In genomic region chr21:35164971-35165483, GRCh38 we compare ENCODE assay signal across 28 cellular contexts.
"Had no signal": no experiment of that assay in that cellular context is flagged by ENCODE, and none has a peak within 500 bp of the region (broad histone marks: within the 10 kb centered on the region; RNA-seq: fewer than 3 reads in every experiment).

No MANE protein-coding gene starts in this region.

- DNase-seq: stimulated activated CD4-positive, alpha-beta T cell treated with anti-CD3 and anti-CD28 coated beads, Interleukin-2, amount 100 ng/mL, for 48 hours; stimulated activated CD4-positive, alpha-beta T cell treated with anti-CD3 and anti-CD28 coated beads, Interleukin-4, amount 100 ng/mL, for 1 hour; stimulated activated CD4-positive, alpha-beta T cell treated with anti-CD3 and anti-CD28 coated beads, Interleukin-4, amount 100 ng/mL, for 24 hours; stimulated activated CD4-positive, alpha-beta T cell treated with anti-CD3 and anti-CD28 coated beads, Interleukin-4, amount 100 ng/mL, for 4 hours; stimulated activated CD8-positive, alpha-beta memory T cell treated with anti-CD3 and anti-CD28 coated beads, Interleukin-4, amount 100 ng/mL, for 48 hours; stimulated activated naive B cell treated with anti-CD40 and anti-IgM and Interleukin-4, amounts not matched to agents 10 μg/mL and 1 μg/mL and 100 μg/mL, for 72 hours; stimulated activated naive CD4-positive, alpha-beta T cell; stimulated activated naive CD4-positive, alpha-beta T cell treated with Interleukin-2 at 50 U/mL for 16 hours; stimulated activated naive CD8-positive, alpha-beta T cell treated with anti-CD3 and anti-CD28 coated beads, Interleukin-15, amount 100 ng/mL, for 72 hours; stimulated activated naive CD8-positive, alpha-beta T cell treated with anti-CD3 and anti-CD28 coated beads, Interleukin-15, Interleukin-2, amounts not matched to agents 100 U/mL and 50 U/mL, for 24 hours; stomach; substantia nigra; testis; thyroid gland; tibial artery; transverse colon; upper lobe of left lung; upper lobe of right lung; uterus had no signal

- H3K27me3 Mint-ChIP-seq: stimulated activated naive B cell treated with anti-CD40 and anti-IgM and Interleukin-4, amounts not matched to agents 10 μg/mL and 1 μg/mL and 100 μg/mL, for 72 hours; stimulated activated naive CD8-positive, alpha-beta T cell treated with anti-CD3 and anti-CD28 coated beads, Interleukin-15, amount 100 ng/mL, for 72 hours; stimulated activated naive CD8-positive, alpha-beta T cell treated with anti-CD3 and anti-CD28 coated beads, Interleukin-15, Interleukin-2, amounts not matched to agents 100 ng/mL and 50 ng/mL, for 24 hours had no signal

- ATAC-seq: stimulated activated effector memory CD8-positive, alpha-beta T cell treated with anti-CD3 and anti-CD28 coated beads, Interleukin-12 subunit alpha, Interleukin-12 subunit beta, amount 100 ng/mL, for 72 hours; stimulated activated memory B cell treated with anti-CD40 and anti-IgM and Interleukin-4, amounts not matched to agents 10 μg/mL and 1 μg/mL and 100 μg/mL, for 72 hours; stimulated activated naive B cell treated with anti-CD40 and anti-IgM and Interleukin-4, amounts not matched to agents 10 μg/mL and 1 μg/mL and 100 μg/mL, for 72 hours; stimulated activated naive CD8-positive, alpha-beta T cell treated with anti-CD3 and anti-CD28 coated beads, Interleukin-15, amount 100 ng/mL, for 72 hours; stimulated activated naive CD8-positive, alpha-beta T cell treated with anti-CD3 and anti-CD28 coated beads, Interleukin-15, Interleukin-2, amounts not matched to agents 100 U/mL and 50 U/mL, for 24 hours; upper lobe of right lung had no signal

- FAIRE-seq: urothelium cell line had no signal

- H3K27me3 ChIP-seq: stomach, suprapubic skin, testis, thyroid gland, tibial artery, tibial nerve, transverse colon, upper lobe of left lung, upper lobe of right lung, uterus, vagina had no signal

- H3K4me1 Mint-ChIP-seq: stimulated activated effector memory CD8-positive, alpha-beta T cell treated with anti-CD3 and anti-CD28 coated beads, Interleukin-12 subunit alpha, Interleukin-12 subunit beta, amount 100 ng/mL, for 72 hours had no signal

- H3K27ac Mint-ChIP-seq: stimulated activated effector memory CD8-positive, alpha-beta T cell treated with anti-CD3 and anti-CD28 coated beads, Interleukin-12 subunit alpha, Interleukin-12 subunit beta, amount 100 ng/mL, for 72 hours; stimulated activated memory B cell treated with anti-CD40 and anti-IgM and Interleukin-4, amounts not matched to agents 10 μg/mL and 1 μg/mL and 100 μg/mL, for 72 hours; stimulated activated naive B cell treated with anti-CD40 and anti-IgM and Interleukin-4, amounts not matched to agents 10 μg/mL and 1 μg/mL and 100 μg/mL, for 72 hours; stimulated activated naive CD8-positive, alpha-beta T cell treated with anti-CD3 and anti-CD28 coated beads, Interleukin-15, amount 100 ng/mL, for 72 hours; stimulated activated naive CD8-positive, alpha-beta T cell treated with anti-CD3 and anti-CD28 coated beads, Interleukin-15, Interleukin-2, amounts not matched to agents 100 ng/mL and 50 ng/mL, for 24 hours; type B pancreatic cell had no signal

- H3K36me3 ChIP-seq: stomach, suprapubic skin, thoracic aorta, thyroid gland, tibial artery, tibial nerve, transverse colon, upper lobe of left lung, upper lobe of right lung, uterus, vagina had no signal

- H3K36me3 Mint-ChIP-seq: stimulated activated effector memory CD8-positive, alpha-beta T cell treated with anti-CD3 and anti-CD28 coated beads, Interleukin-12 subunit alpha, Interleukin-12 subunit beta, amount 100 ng/mL, for 72 hours; stimulated activated memory B cell treated with anti-CD40 and anti-IgM and Interleukin-4, amounts not matched to agents 10 μg/mL and 1 μg/mL and 100 μg/mL, for 72 hours; type B pancreatic cell had no signal

- H3K27ac ChIP-seq: stomach, suprapubic skin, testis, thoracic aorta, thyroid gland, tibial artery, tibial nerve, transverse colon, upper lobe of left lung, upper lobe of right lung, uterus, vagina had no signal

- H3K4me3 ChIP-seq: stomach, suprapubic skin, testis, thoracic aorta, thyroid gland, tibial artery, tibial nerve, transverse colon, upper lobe of left lung, upper lobe of right lung, uterus, vagina had no signal

- H3K4me3 Mint-ChIP-seq: stimulated activated effector memory CD8-positive, alpha-beta T cell treated with anti-CD3 and anti-CD28 coated beads, Interleukin-12 subunit alpha, Interleukin-12 subunit beta, amount 100 ng/mL, for 72 hours; stimulated activated memory B cell treated with anti-CD40 and anti-IgM and Interleukin-4, amounts not matched to agents 10 μg/mL and 1 μg/mL and 100 μg/mL, for 72 hours; stimulated activated naive B cell treated with anti-CD40 and anti-IgM and Interleukin-4, amounts not matched to agents 10 μg/mL and 1 μg/mL and 100 μg/mL, for 72 hours; stimulated activated naive CD8-positive, alpha-beta T cell treated with anti-CD3 and anti-CD28 coated beads, Interleukin-15, amount 100 ng/mL, for 72 hours; stimulated activated naive CD8-positive, alpha-beta T cell treated with anti-CD3 and anti-CD28 coated beads, Interleukin-15, Interleukin-2, amounts not matched to agents 100 ng/mL and 50 ng/mL, for 24 hours; type B pancreatic cell had no signal

- H3K4me1 ChIP-seq: stomach, testis, thyroid gland, tibial artery, tibial nerve, transverse colon, upper lobe of left lung, upper lobe of right lung, uterus, vagina had no signal

- H3K9me3 ChIP-seq: stomach, suprapubic skin, testis, thoracic aorta, thyroid gland, tibial artery, transverse colon, upper lobe of left lung, upper lobe of right lung, uterus, vagina had no signal
